Comparison of ENCODE assay signal across 8 cellular contexts in the genomic region with DNA sequence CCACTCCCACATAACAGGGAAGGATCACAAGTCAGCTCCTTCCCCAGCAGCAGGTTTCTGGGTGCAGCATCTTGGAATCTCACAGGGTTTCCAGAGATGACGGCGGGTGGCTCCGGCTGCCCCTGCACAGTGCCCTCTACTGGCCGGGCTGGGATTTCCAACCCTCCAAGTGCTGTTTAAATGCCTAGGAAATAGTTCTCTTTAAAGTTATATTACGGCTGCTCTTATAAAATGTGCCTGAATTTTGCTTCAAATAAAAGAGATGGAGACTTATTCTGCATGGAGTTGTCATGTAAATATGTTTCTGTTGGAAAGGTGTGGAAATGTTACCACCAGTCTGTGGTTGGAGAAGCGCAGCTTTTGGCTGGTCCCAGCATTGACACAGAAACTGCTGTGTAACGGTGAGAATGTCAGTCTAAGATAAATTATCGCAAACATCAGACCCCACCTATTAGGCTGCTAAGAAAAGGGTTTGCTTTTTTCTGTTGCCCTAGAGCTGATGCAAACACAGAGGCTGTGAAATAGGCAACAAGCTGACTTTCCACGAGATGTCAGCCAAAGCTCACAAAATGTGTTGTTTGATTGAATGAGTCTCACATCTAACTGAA. TPM values are rescaled to one million over a fixed set of nuclear protein-coding genes. Genes with fewer than 3 reads are reported as not detected.
DNase-seq lines count a peak whose midpoint lies in the region; ATAC-seq and TF ChIP-seq lines count a peak whose summit lies in the region.

No MANE protein-coding gene starts in this region.

- TF ChIP-seq CTCF in brain microvascular endothelial cell (IDR thresholded peaks at IDR 0.05; ENCODE audit: low read depth, low read length, missing control alignments) (peak; percentile 77), nephron (IDR thresholded peaks at IDR 0.05; ENCODE audit: unreplicated experiment in 3 of 3) (peak in 2 of 3 experiments; percentile 25 to 35), mesothelial cell of epicardium (IDR thresholded peaks at IDR 0.05; ENCODE audit: unreplicated experiment) (no peak)

- H3K4me3 Mint-ChIP-seq in nephron (peak overlapping the region in 1 of 3 experiments; percentile 19), mesothelial cell of epicardium (no peak overlapping the region)

- DNase-seq in AG20443 (ENCODE audit: low spot score) (peak; percentile 67), T-helper 2 cell (peak in 4 of 5 experiments; percentile 27 to 53 (median 38)), brain microvascular endothelial cell (peak; percentile 16), NCI-H526 treated with DMSO at 0.1 percent for 48 hours (lab: John Stamatoyannopoulos, UW) (no peak), mesothelial cell of epicardium (ENCODE audit: low spot score in 2 of 2, unreplicated experiment in 2 of 2) (no peak)

- no peaks in the 10 kb centered on the region for H3K36me3 ChIP-seq in brain microvascular endothelial cell (replicated peaks)

- H3K4me3 ChIP-seq in brain microvascular endothelial cell (ENCODE audit: low read depth, low read length): no peak overlapping the region

- in situ Hi-C loops in brain microvascular endothelial cell (cut with HindIII; ENCODE audit: low pct_ligation_motif_present, low sequenced_read_pairs): no loop called here

- H3K27me3 ChIP-seq in brain microvascular endothelial cell (replicated peaks): no peaks in the 10 kb centered on the region

- no peak overlapping the region for H3K27ac Mint-ChIP-seq in nephron
- H3K27ac Mint-ChIP-seq in mesothelial cell of epicardium: no peak overlapping the region

- H3K27me3 Mint-ChIP-seq in nephron (ENCODE audit: low read depth) (no peaks in the 10 kb centered on the region), mesothelial cell of epicardium (ENCODE audit: low read depth) (no peaks in the 10 kb centered on the region)

- H3K27ac ChIP-seq in brain microvascular endothelial cell: no peak overlapping the region

- ATAC-seq in HG03354 (IDR thresholded peaks at IDR 0.05; ENCODE audit: poor library complexity, severe bottlenecking, unreplicated experiment) (peak; percentile 23), HG02759 (IDR thresholded peaks at IDR 0.05; ENCODE audit: unreplicated experiment) (no peak)

- H3K4me1 Mint-ChIP-seq in nephron: peaks cover 21% of the 10 kb centered on the region
- H3K4me1 Mint-ChIP-seq in mesothelial cell of epicardium: peaks cover 20% of the 10 kb centered on the region

- H3K36me3 Mint-ChIP-seq in nephron (ENCODE audit: low read depth) (peaks cover 9% of the 10 kb centered on the region), mesothelial cell of epicardium (peaks cover 7% of the 10 kb centered on the region)

- peaks cover 3% of the 10 kb centered on the region for H3K9me3 Mint-ChIP-seq in nephron
- H3K9me3 Mint-ChIP-seq in mesothelial cell of epicardium: peaks cover 12% of the 10 kb centered on the region

RNA-seq across cellular contexts. Expression of a gene that starts 3.3 kb away (rescaled TPM):
- 13.5 to 19.4 TPM (median 17.6 TPM) in 3 replicates for total RNA-seq in mesothelial cell of epicardium

RNA-seq across cellular contexts. Expression of a gene that starts 59.6 kb away (rescaled TPM):
- not detected in 3 replicates for total RNA-seq in mesothelial cell of epicardium

Comparison
In these comparisons a context has a peak if more than half of its experiments do, and no peak if none do; other contexts are left out.
1. DNase-seq: peak in AG20443 (single experiment), T-helper 2 cell (4 of 5) and brain microvascular endothelial cell (single experiment); none in NCI-H526 treated with DMSO at 0.1 percent for 48 hours (single experiment) and mesothelial cell of epicardium (0 of 2).